ENCODE assay signal across 16 cellular contexts in the genomic region with DNA sequence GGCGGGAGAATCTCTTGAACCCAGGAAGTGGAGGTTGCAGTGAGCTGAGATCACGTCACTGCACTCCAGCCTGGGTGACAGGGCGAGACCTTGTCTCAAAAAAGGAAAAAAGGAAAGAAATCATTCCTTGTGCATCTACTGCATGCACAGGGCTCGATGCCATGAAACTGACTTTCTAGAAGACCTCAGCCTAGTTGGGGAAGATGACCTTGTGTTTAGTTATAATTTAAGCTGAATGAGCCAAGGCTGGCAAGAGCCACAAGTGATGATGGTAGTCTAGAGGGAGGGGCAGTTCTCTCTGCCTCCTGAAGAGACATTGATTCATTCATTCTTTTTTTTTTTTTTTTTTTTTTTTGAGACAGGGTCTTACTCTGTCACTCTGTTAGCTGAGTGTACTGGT. TPM values are rescaled to one million over a fixed set of nuclear protein-coding genes. Genes with fewer than 3 reads are reported as not detected.
DNase-seq lines count a peak whose midpoint lies in the region; ATAC-seq lines count a peak whose summit lies in the region.
"Had no signal": no experiment of that assay in that cellular context is flagged by ENCODE, and none has a peak within 500 bp of the region (broad histone marks: within the 10 kb centered on the region; RNA-seq: fewer than 3 reads in every experiment).

No MANE protein-coding gene starts in this region.

- H3K27me3 ChIP-seq in right cardiac atrium (ENCODE audit: control insufficient read depth, insufficient read depth) (no peaks in the 10 kb centered on the region), subcutaneous abdominal adipose tissue (ENCODE audit: control insufficient read depth in 5 of 5, insufficient read depth in 4 of 5, low read length in 5 of 5) (no peaks in the 10 kb centered on the region)

- H3K9me3 ChIP-seq in right cardiac atrium (ENCODE audit: control insufficient read depth, low read length) (no peaks in the 10 kb centered on the region), subcutaneous abdominal adipose tissue (ENCODE audit: control insufficient read depth in 5 of 5, low read length in 5 of 5) (no peaks in the 10 kb centered on the region)

- H3K4me1 ChIP-seq in right cardiac atrium (ENCODE audit: control insufficient read depth, insufficient read depth, low read length) (peaks cover 3% of the 10 kb centered on the region), subcutaneous abdominal adipose tissue (ENCODE audit: control insufficient read depth in 5 of 5, insufficient read depth in 5 of 5, low read length in 5 of 5) (peaks cover 4 to 96% (median 75%) of the 10 kb centered on the region in 5 donors)

- peaks cover 0 to 40% (median 13%) of the 10 kb centered on the region in 5 donors for H3K36me3 ChIP-seq in subcutaneous abdominal adipose tissue (ENCODE audit: control insufficient read depth in 5 of 5, insufficient read depth in 5 of 5, low read length in 5 of 5)

- DNase-seq in Right ventricle myocardium superior (no peak), right cardiac atrium (no peak), left ventricle myocardium superior (no peak), posterior vena cava (ENCODE audit: low spot score) (peak; percentile 9), occipital lobe (lab: John Stamatoyannopoulos, UW) (no peak)
- no peak for DNase-seq in central memory CD4-positive, alpha-beta T cell
- DNase-seq: C1 segment of cervical spinal cord; Calu3; CD4-positive, alpha-beta T cell; DMS 273 treated with DMSO at 0.1 percent for 48 hours; DMS79; GOT3; H9 had no signal

- H3K9ac ChIP-seq in subcutaneous abdominal adipose tissue (ENCODE audit: low read length in 5 of 5) = no peak overlapping the region

- H3K27ac ChIP-seq in right cardiac atrium (ENCODE audit: low read length) (no peak overlapping the region), subcutaneous abdominal adipose tissue (ENCODE audit: low read depth, low read length) (peak overlapping the region; percentile 90)

- peak; percentile 36 for ATAC-seq in Right ventricle myocardium superior (ENCODE audit: poor library complexity)
- ATAC-seq in right cardiac atrium = no peak
- ATAC-seq in left ventricle myocardium superior = peak; percentile 41
- ATAC-seq in HG03097 (IDR thresholded peaks at IDR 0.05; ENCODE audit: low FRiP score, unreplicated experiment) = no peak
- ATAC-seq: GM12878 had no signal

- no peak overlapping the region for H3K4me3 ChIP-seq in right cardiac atrium (ENCODE audit: low read length)
- H3K4me3 ChIP-seq in subcutaneous abdominal adipose tissue (ENCODE audit: low read depth in 1 of 5, low read length in 5 of 5) = no peak overlapping the region
- H3K4me3 ChIP-seq: GM12878 had no signal

- 87% methylated on average over 4 of the region's 4 CpGs for WGBS in right cardiac atrium

- intact Hi-C loops in Right ventricle myocardium superior (cut with DNase I) (no loop called here), right cardiac atrium (cut with DNase I) (no loop called here), left ventricle myocardium superior (cut with micrococcal nuclease) (no loop called here), posterior vena cava (cut with DNase I) (loop anchor here in 1 of 2 donors (1.0 kb wide), 1 partner anchor 47 kb away; no protein-coding TSS in a partner anchor)

RNA-seq across cellular contexts. Expression of a gene that starts 24.2 kb away (rescaled TPM):
- 167 TPM for total RNA-seq in Right ventricle myocardium superior
- total RNA-seq in right cardiac atrium = 100 to 1,000 TPM in 3 of 4 donors, 10 to 100 TPM in 1; 94.9 to 128 (median 116) TPM
- polyA plus RNA-seq in right cardiac atrium = 87.1 TPM
- 177 TPM for total RNA-seq in left ventricle myocardium superior
- 10 to 100 TPM; 29.4 to 49.7 TPM for total RNA-seq in posterior vena cava
- total RNA-seq in occipital lobe = 3.4 TPM

RNA-seq across cellular contexts. Expression of a gene that starts 43.2 kb away (rescaled TPM):
- 24.8 TPM for total RNA-seq in Right ventricle myocardium superior
- total RNA-seq in right cardiac atrium = 10 to 100 TPM; 10.3 to 16.6 (median 13.2) TPM
- polyA plus RNA-seq in right cardiac atrium = 10.3 TPM
- 25.9 TPM for total RNA-seq in left ventricle myocardium superior
- 10 to 100 TPM; 10.3 to 11.1 TPM for total RNA-seq in posterior vena cava
- 26.8 TPM for total RNA-seq in occipital lobe

RNA-seq across cellular contexts. Expression of a gene that starts 47.3 kb away (rescaled TPM):
- total RNA-seq in Right ventricle myocardium superior (7.2 TPM), right cardiac atrium (10 to 100 TPM in 1 of 4 donors, 1 to 10 TPM in 3; 7.4 to 12.2 (median 7.6) TPM), left ventricle myocardium superior (6.6 TPM), posterior vena cava (10 to 100 TPM; 13.3 to 18.4 TPM), occipital lobe (25.1 TPM)
- polyA plus RNA-seq in right cardiac atrium = 12.2 TPM

Comparison
In these comparisons a context has a peak if more than half of its experiments do, and no peak if none do; other contexts are left out.
1. ATAC-seq: peak in Right ventricle myocardium superior (single experiment) and left ventricle myocardium superior (single experiment); none in right cardiac atrium (0 of 2) and HG03097 (single experiment).